ENCODE assay signal across 8 cellular contexts in the genomic region with DNA sequence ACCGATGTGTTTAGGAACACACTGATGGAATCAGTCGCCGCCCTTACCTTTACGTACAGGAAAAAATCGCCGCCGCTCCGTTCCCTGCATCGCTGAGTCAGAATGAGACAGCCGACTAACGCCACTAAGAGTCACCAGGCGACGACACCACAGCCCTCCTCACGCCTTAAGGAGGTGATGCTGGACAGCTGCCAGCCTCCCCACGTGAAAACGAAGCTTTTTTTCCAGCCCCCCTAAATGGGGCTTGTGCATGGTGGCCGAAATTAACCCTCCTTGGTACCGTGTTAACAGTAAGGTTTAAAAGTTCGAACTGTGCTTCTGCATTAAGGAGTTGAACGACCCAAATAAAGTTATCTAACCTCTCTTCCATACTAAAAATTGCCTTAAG. TPM values are rescaled to one million over a fixed set of nuclear protein-coding genes. Genes with fewer than 3 reads are reported as not detected.
DNase-seq lines count a peak whose midpoint lies in the region; ATAC-seq and TF ChIP-seq lines count a peak whose summit lies in the region.

No MANE protein-coding gene starts in this region.

- H3K9ac ChIP-seq in Karpas-422 (ENCODE audit: low read length) = peak overlapping the region; percentile 84

- H3K27me3 ChIP-seq in Karpas-422 (ENCODE audit: low read length) = no peaks in the 10 kb centered on the region

- H4K20me1 ChIP-seq in Karpas-422 (ENCODE audit: insufficient read depth, low read depth, low read length) = peaks cover 25% of the 10 kb centered on the region

- H3K36me3 ChIP-seq in Karpas-422 (ENCODE audit: insufficient read depth, low read length) = peaks cover 41% of the 10 kb centered on the region

- H3K36me3 Mint-ChIP-seq in mesothelial cell of epicardium = peaks cover 23% of the 10 kb centered on the region

- TF ChIP-seq CTCF in mesothelial cell of epicardium (IDR thresholded peaks at IDR 0.05; ENCODE audit: unreplicated experiment) = no peak

- H3K9me3 Mint-ChIP-seq in mesothelial cell of epicardium = no peaks in the 10 kb centered on the region

- no peak overlapping the region for H2AFZ ChIP-seq in Karpas-422 (ENCODE audit: low read length)

- peak overlapping the region; percentile 95 for H3K4me3 ChIP-seq in Karpas-422 (ENCODE audit: low read length)

- peak overlapping the region; percentile 82 for H3K4me2 ChIP-seq in Karpas-422 (ENCODE audit: low read depth, low read length, poor library complexity, severe bottlenecking)

- peak overlapping the region; percentile 97 for H3K4me3 Mint-ChIP-seq in mesothelial cell of epicardium

- peaks cover 46% of the 10 kb centered on the region for H3K79me2 ChIP-seq in Karpas-422 (ENCODE audit: low read length)

- no peaks in the 10 kb centered on the region for H3K9me2 ChIP-seq in Karpas-422 (replicated peaks; ENCODE audit: insufficient read depth, low read length)

- DNase-seq in EH (ENCODE audit: low read depth) (peak; percentile 50), Karpas-422 (peak; percentile 65), mesothelial cell of epicardium (ENCODE audit: low spot score in 2 of 2, unreplicated experiment in 2 of 2) (no peak), NCI-H524 treated with DMSO at 0.1 percent for 48 hours (lab: John Stamatoyannopoulos, UW) (no peak)
- peak; percentile 65 to 77 for DNase-seq in activated CD4-positive, alpha-beta T cell treated with anti-CD3 and anti-CD28 coated beads, Interleukin-2, amount 50 U/mL, for 48 hours
- peak; percentile 63 for DNase-seq in effector CD4-positive, alpha-beta T cell
- DNase-seq in stimulated activated CD8-positive, alpha-beta memory T cell treated with anti-CD3 and anti-CD28 coated beads, Interleukin-4, amount 100 ng/mL, for 24 hours (ENCODE audit: low read depth) = peak; percentile 55

- peak overlapping the region; percentile 98 for H3K27ac Mint-ChIP-seq in mesothelial cell of epicardium

- H3K4me1 Mint-ChIP-seq in mesothelial cell of epicardium = peaks cover 28% of the 10 kb centered on the region

- H3K4me1 ChIP-seq in Karpas-422 (ENCODE audit: low read length) = peaks cover 30% of the 10 kb centered on the region

- H3K9me3 ChIP-seq in Karpas-422 (ENCODE audit: low read length) = no peaks in the 10 kb centered on the region

- ATAC-seq in GM21723 (IDR thresholded peaks at IDR 0.05; ENCODE audit: unreplicated experiment) = peak; percentile 55

- no peaks in the 10 kb centered on the region for H3K27me3 Mint-ChIP-seq in mesothelial cell of epicardium (ENCODE audit: low read depth)

- no peak overlapping the region for H3K27ac ChIP-seq in Karpas-422 (ENCODE audit: low read length)

RNA-seq across cellular contexts. Expression of a gene that starts 0.5 kb away (rescaled TPM):
- 25.8 and 61.9 TPM in 2 replicates for total RNA-seq in Karpas-422 (2014; rRNA removed; shearing (Covaris generic); ENCODE audit: low replicate concordance)
- 46.4 to 49.6 TPM (median 47.4 TPM) in 3 replicates for total RNA-seq in mesothelial cell of epicardium

RNA-seq across cellular contexts. Expression of a gene that starts 30.7 kb away (rescaled TPM):
- 8.2 and 11.5 TPM in 2 replicates for total RNA-seq in Karpas-422 (2014; rRNA removed; shearing (Covaris generic); ENCODE audit: low replicate concordance)
- 8.7 to 9.0 TPM (median 8.9 TPM) in 3 replicates for total RNA-seq in mesothelial cell of epicardium

Comparison
In these comparisons a context has a peak if more than half of its experiments do, and no peak if none do; other contexts are left out.
1. DNase-seq: peak in EH (single experiment), Karpas-422 (single experiment), activated CD4-positive, alpha-beta T cell treated with anti-CD3 and anti-CD28 coated beads, Interleukin-2, amount 50 U/mL, for 48 hours (2 of 2), effector CD4-positive, alpha-beta T cell (single experiment) and stimulated activated CD8-positive, alpha-beta memory T cell treated with anti-CD3 and anti-CD28 coated beads, Interleukin-4, amount 100 ng/mL, for 24 hours (single experiment); none in mesothelial cell of epicardium (0 of 2) and NCI-H524 treated with DMSO at 0.1 percent for 48 hours (single experiment).